8 cellular contexts compared by ENCODE assay signal in genomic region chr4:185707622-185708021, GRCh38.
DNase-seq lines count a peak whose midpoint lies in the region; ATAC-seq, FAIRE-seq and TF ChIP-seq lines count a peak whose summit lies in the region.
"Not testable (repeated sequence)": the region's sequence is repeated elsewhere in the genome, so short reads cannot be mapped to it uniquely, and the experiment has no call there.

No MANE protein-coding gene starts in this region.

- ATAC-seq in GM19397 (IDR thresholded peaks at IDR 0.05; ENCODE audit: unreplicated experiment) = peak; percentile 61

- H3K36me3 ChIP-seq in ACC112 (ENCODE audit: insufficient read depth, low read length); bronchial epithelial cell (ENCODE audit: control insufficient read depth, insufficient read depth, low read length); liver (ENCODE audit: control insufficient read depth in 4 of 4, insufficient read depth in 3 of 4, low read depth in 1 of 4, low read length in 3 of 4); skeletal muscle satellite cell (ENCODE audit: insufficient read depth, low read length): not testable (repeated sequence)

- H3K4me3 ChIP-seq in ACC112 (ENCODE audit: low read depth, low read length); bronchial epithelial cell (ENCODE audit: low read depth, low read length); fibroblast of pulmonary artery (replicated peaks; ENCODE audit: low read depth, low read length); liver (ENCODE audit: low read depth in 1 of 3, low read length in 3 of 3): not testable (repeated sequence)
- peak overlapping the region; percentile 33 for H3K4me3 ChIP-seq in skeletal muscle satellite cell (ENCODE audit: low read length)

- not testable (repeated sequence) for H3K27me3 ChIP-seq in ACC112 (ENCODE audit: insufficient read depth, low read length); bronchial epithelial cell (ENCODE audit: control insufficient read depth, insufficient read depth, low read length); liver (ENCODE audit: control insufficient read depth in 4 of 4, insufficient read depth in 4 of 4, low read length in 3 of 4); skeletal muscle satellite cell (ENCODE audit: control insufficient read depth, insufficient read depth, low read length)

- not testable (repeated sequence) for TF ChIP-seq CTCF in bronchial epithelial cell (IDR thresholded peaks at IDR 0.05; ENCODE audit: insufficient read depth, low read length, severe bottlenecking); fibroblast of pulmonary artery (IDR thresholded peaks at IDR 0.05; ENCODE audit: low read length, missing control alignments); liver (IDR thresholded peaks at IDR 0.05; ENCODE audit: low read depth, low read length, missing input control)

- H3K27ac ChIP-seq in ACC112 (ENCODE audit: low read depth, low read length) (peak overlapping the region; percentile 99), liver (ENCODE audit: low read depth in 1 of 2, low read length in 2 of 2) (peak overlapping the region; percentile 1 to 26)

- not testable (repeated sequence) for H3K9ac ChIP-seq in liver (ENCODE audit: low read depth in 1 of 2, low read length in 2 of 2); skeletal muscle satellite cell (ENCODE audit: low read depth, low read length)

- H3K4me1 ChIP-seq in ACC112 (ENCODE audit: control insufficient read depth, insufficient read depth, low read length, unreplicated experiment) (peaks cover 51% of the 10 kb centered on the region), liver (ENCODE audit: control insufficient read depth in 4 of 4, insufficient read depth in 4 of 4, low read length in 3 of 4) (peaks cover 1 to 25% (median 8%) of the 10 kb centered on the region in 4 donors), skeletal muscle satellite cell (ENCODE audit: control insufficient read depth, insufficient read depth, low read length) (peaks cover 30% of the 10 kb centered on the region)

- not testable (repeated sequence) for TF ChIP-seq RAD21 in liver (IDR thresholded peaks at IDR 0.05)

- FAIRE-seq in bronchial epithelial cell (lab: Jason Lieb, UNC) = not testable (repeated sequence)

- H3K79me2 ChIP-seq in ACC112 (ENCODE audit: control insufficient read depth, insufficient read depth, low read length, unreplicated experiment) = not testable (repeated sequence)

- not testable (repeated sequence) for H3K4me2 ChIP-seq in skeletal muscle satellite cell (ENCODE audit: low read length)

- DNase-seq in HT1080 (ENCODE audit: low read depth) (peak; percentile 73), bronchial epithelial cell (ENCODE audit: low read depth) (peak; percentile 49), fibroblast of pulmonary artery (ENCODE audit: low read depth) (peak; percentile 55)
- DNase-seq in activated CD4-positive, alpha-beta T cell treated with anti-CD3 and anti-CD28 coated beads for 48 hours = peak; percentile 3

- H3K9me3 ChIP-seq in liver (ENCODE audit: control insufficient read depth in 4 of 4, low read length in 3 of 4) = peaks cover 2 to 11% (median 6%) of the 10 kb centered on the region in 4 donors
- not testable (repeated sequence) for H3K9me3 ChIP-seq in skeletal muscle satellite cell (replicated peaks; ENCODE audit: low read length)

- 88% methylated on average over 4 of the region's 4 CpGs for WGBS in liver

- peak overlapping the region; percentile 7 for H2AFZ ChIP-seq in ACC112 (ENCODE audit: low read length, unreplicated experiment)

Comparison
In these comparisons a context has a peak if more than half of its experiments do, and no peak if none do; other contexts are left out.
1. DNase-seq: peak in every context shown above with its lines; median percentile 73 in HT1080; 55 in fibroblast of pulmonary artery; 49 in bronchial epithelial cell; 3 in activated CD4-positive, alpha-beta T cell treated with anti-CD3 and anti-CD28 coated beads for 48 hours.